Comparison of ENCODE assay signal across 28 cellular contexts in genomic region chr19:28700176-28700575, GRCh38.
"Had no signal": no experiment of that assay in that cellular context is flagged by ENCODE, and none has a peak within 500 bp of the region (broad histone marks: within the 10 kb centered on the region; RNA-seq: fewer than 3 reads in every experiment).

No MANE protein-coding gene starts in this region.

- H3K27me3 ChIP-seq: esophagus muscularis mucosa, gastroesophageal sphincter, neural progenitor cell, spleen, suprapubic skin, tibial artery had no signal

- H3K9me3 ChIP-seq: esophagus muscularis mucosa, gastroesophageal sphincter, lower lobe of right lung, spleen, suprapubic skin, tibial artery had no signal

- DNase-seq: activated CD4-positive, alpha-beta memory T cell treated with anti-CD3 and anti-CD28 coated beads for 36 hours; activated CD4-positive, alpha-beta T cell treated with anti-CD3 and anti-CD28 coated beads for 48 hours; activated CD8-positive, alpha-beta memory T cell treated with anti-CD3 and anti-CD28 coated beads, Interleukin-2, amount 50 U/mL, for 4 hours; activated effector memory CD4-positive, alpha-beta T cell treated with anti-CD3 and anti-CD28 coated beads, Interleukin-2, amount 50 U/mL, for 16 hours; activated naive CD4-positive, alpha-beta T cell treated with anti-CD3 and anti-CD28 coated beads, Interleukin-2, amount 10 ng/mL, durations not matched to agents 7 days and 5 days; activated naive CD8-positive, alpha-beta T cell treated with anti-CD3 and anti-CD28 coated beads, Interleukin-2, amount 10 ng/mL, durations not matched to agents 7 days and 5 days; activated T-cell treated with anti-CD3 and anti-CD28 coated beads, Interleukin-2, amount 50 U/mL, for 1 hour; amniotic stem cell; caudate nucleus; effector CD4-positive, alpha-beta T cell; heart left ventricle; lower lobe of right lung; mesenchymal stem cell; natural killer cell; occipital lobe; right cardiac atrium; spleen; stimulated activated naive CD4-positive, alpha-beta T cell; T-helper 17 cell; T1000; tibial artery; WERI-Rb-1 had no signal

- H3K27ac ChIP-seq: esophagus muscularis mucosa, gastroesophageal sphincter, heart left ventricle, lower lobe of right lung, neural progenitor cell, spleen, suprapubic skin, tibial artery, WERI-Rb-1 had no signal

- H3K4me3 ChIP-seq: esophagus muscularis mucosa, gastroesophageal sphincter, heart left ventricle, lower lobe of right lung, neural progenitor cell, spleen, suprapubic skin, tibial artery had no signal

- H2AFZ ChIP-seq: neural progenitor cell had no signal

- H3K9ac ChIP-seq: neural progenitor cell had no signal

- H3K36me3 ChIP-seq: esophagus muscularis mucosa, gastroesophageal sphincter, heart left ventricle, lower lobe of right lung, neural progenitor cell, spleen, suprapubic skin, tibial artery, WERI-Rb-1 had no signal

- ATAC-seq: activated CD4-positive, CD25-positive, alpha-beta regulatory T cell treated with anti-CD3 and anti-CD28 coated beads, Interleukin-2, amount 50 U/mL, for 24 hours; gastroesophageal sphincter; heart left ventricle; left lobe of liver; lower lobe of right lung; natural killer cell; right cardiac atrium; T-helper 17 cell had no signal

- H3K4me2 ChIP-seq: neural progenitor cell had no signal

- H3K4me1 ChIP-seq: esophagus muscularis mucosa, gastroesophageal sphincter, heart left ventricle, lower lobe of right lung, neural progenitor cell, spleen, suprapubic skin, tibial artery had no signal
